14 cellular contexts compared by ENCODE assay signal in the genomic region with DNA sequence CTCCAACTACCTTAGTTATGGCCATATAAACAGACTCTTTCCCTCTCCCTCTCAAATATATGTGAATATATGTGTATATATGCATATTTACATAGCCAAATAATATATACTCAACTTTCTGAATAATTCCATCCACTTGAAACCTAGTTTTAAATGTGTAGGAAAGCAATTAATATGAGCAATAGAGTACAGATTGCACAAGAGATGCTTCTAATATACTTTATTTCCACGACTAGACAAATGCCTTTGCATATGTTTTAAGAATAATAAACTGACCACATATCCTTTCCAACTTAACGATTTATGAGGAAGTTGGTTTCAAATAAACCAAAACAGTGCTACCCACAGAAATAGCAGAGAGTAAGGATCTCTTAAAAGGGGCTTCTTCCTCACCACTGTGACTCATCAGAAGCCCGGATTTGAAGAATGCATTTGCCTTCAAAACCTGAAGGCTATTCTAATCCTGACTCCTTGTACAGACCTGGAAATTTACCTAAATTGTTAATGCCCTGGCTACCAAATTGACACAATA.
DNase-seq lines count a peak whose midpoint lies in the region; ATAC-seq and TF ChIP-seq lines count a peak whose summit lies in the region.
"Had no signal": no experiment of that assay in that cellular context is flagged by ENCODE, and none has a peak within 500 bp of the region (broad histone marks: within the 10 kb centered on the region; RNA-seq: fewer than 3 reads in every experiment).

No MANE protein-coding gene starts in this region.

- TF ChIP-seq CTCF in AG09309 (IDR thresholded peaks at IDR 0.05; ENCODE audit: control insufficient read depth, insufficient read depth, low read depth, low read length, missing control alignments) (no peak), HFFc6 (IDR thresholded peaks at IDR 0.05) (no peak), RWPE2 (IDR thresholded peaks at IDR 0.05; ENCODE audit: poor library complexity, severe bottlenecking) (no peak), fibroblast of mammary gland (conservative IDR thresholded peaks at IDR 0.05; ENCODE audit: control insufficient read depth, insufficient read depth, low read depth, low read length) (no peak)

- ATAC-seq in RWPE2 (ENCODE audit: low read depth) (0 out of 3 replicates have a peak, but pooled peaks have one; percentile 30), HG02973 (IDR thresholded peaks at IDR 0.05; ENCODE audit: unreplicated experiment) (no peak), GM21390 (IDR thresholded peaks at IDR 0.05; ENCODE audit: unreplicated experiment) (no peak)
- ATAC-seq: stimulated activated memory B cell treated with anti-CD40 and anti-IgM and Interleukin-4, amounts not matched to agents 10 μg/mL and 1 μg/mL and 100 μg/mL, for 72 hours had no signal

- no peak overlapping the region for H3K4me3 ChIP-seq in AG09309 (ENCODE audit: control insufficient read depth, low read depth, low read length)
- H3K4me3 ChIP-seq in RWPE2 (ENCODE audit: severe bottlenecking): no peak overlapping the region
- H3K4me3 ChIP-seq in fibroblast of mammary gland (ENCODE audit: control insufficient read depth, low read depth, low read length): no peak overlapping the region
- H3K4me3 ChIP-seq: colonic mucosa had no signal

- no peaks in the 10 kb centered on the region for H3K27me3 ChIP-seq in RWPE2 (ENCODE audit: insufficient read depth, poor library complexity, severe bottlenecking)
- H3K27me3 ChIP-seq: colonic mucosa had no signal

- DNase-seq in AG09309 (ENCODE audit: low read depth): peak; percentile 71
- DNase-seq in HFFc6: peak; percentile 69
- no peak for DNase-seq in RWPE2 (ENCODE audit: low spot score)
- peak; percentile 81 for DNase-seq in fibroblast of mammary gland (ENCODE audit: low read depth)
- no peak for DNase-seq in stimulated activated CD4-positive, alpha-beta T cell treated with anti-CD3 and anti-CD28 coated beads, Interleukin-4, amount 100 ng/mL, for 1 hour
- no peak for DNase-seq in NAMALWA (ENCODE audit: low spot score)
- DNase-seq: activated CD8-positive, alpha-beta memory T cell treated with anti-CD3 and anti-CD28 coated beads for 24 hours; activated naive CD4-positive, alpha-beta T cell treated with anti-CD3 and anti-CD28 coated beads, Interleukin-2, amount 50 U/mL, for 16 hours; colonic mucosa; NCI-H2029 treated with DMSO at 0.1 percent for 48 hours; stimulated activated CD4-positive, alpha-beta T cell treated with anti-CD3 and anti-CD28 coated beads, Interleukin-2, amount 100 ng/mL, for 48 hours had no signal

- H3K9me3 ChIP-seq in RWPE2 (ENCODE audit: severe bottlenecking): no peaks in the 10 kb centered on the region
- H3K9me3 ChIP-seq: colonic mucosa had no signal

- H3K4me1 ChIP-seq in RWPE2 (ENCODE audit: insufficient read depth, poor library complexity, severe bottlenecking): peaks cover 28% of the 10 kb centered on the region
- H3K4me1 ChIP-seq: colonic mucosa had no signal

- peaks cover 22% of the 10 kb centered on the region for H3K36me3 Mint-ChIP-seq in HFFc6 (ENCODE audit: low read depth)
- H3K36me3 Mint-ChIP-seq: stimulated activated memory B cell treated with anti-CD40 and anti-IgM and Interleukin-4, amounts not matched to agents 10 μg/mL and 1 μg/mL and 100 μg/mL, for 72 hours had no signal

- H3K27me3 Mint-ChIP-seq in HFFc6 (ENCODE audit: insufficient read depth): no peaks in the 10 kb centered on the region; the same call in 1 of the 2 replicates

- H3K36me3 ChIP-seq in RWPE2 (ENCODE audit: low read depth): no peaks in the 10 kb centered on the region
- H3K36me3 ChIP-seq: colonic mucosa had no signal

- H3K4me3 Mint-ChIP-seq in HFFc6: peak overlapping the region; percentile 26; the same call in 1 of the 2 replicates
- H3K4me3 Mint-ChIP-seq: stimulated activated memory B cell treated with anti-CD40 and anti-IgM and Interleukin-4, amounts not matched to agents 10 μg/mL and 1 μg/mL and 100 μg/mL, for 72 hours had no signal

- peaks cover 34% of the 10 kb centered on the region for H3K9me3 Mint-ChIP-seq in HFFc6

- peak overlapping the region; percentile 37 for H3K27ac Mint-ChIP-seq in HFFc6
- H3K27ac Mint-ChIP-seq: stimulated activated memory B cell treated with anti-CD40 and anti-IgM and Interleukin-4, amounts not matched to agents 10 μg/mL and 1 μg/mL and 100 μg/mL, for 72 hours had no signal

- H3K4me1 Mint-ChIP-seq in HFFc6 (ENCODE audit: low read depth): peaks cover 31% of the 10 kb centered on the region
- H3K4me1 Mint-ChIP-seq: stimulated activated memory B cell treated with anti-CD40 and anti-IgM and Interleukin-4, amounts not matched to agents 10 μg/mL and 1 μg/mL and 100 μg/mL, for 72 hours had no signal

- peak overlapping the region; percentile 28 for H3K27ac ChIP-seq in RWPE2 (ENCODE audit: poor library complexity, severe bottlenecking)
- H3K27ac ChIP-seq: colonic mucosa had no signal

Comparison
In these comparisons a context has a peak if more than half of its experiments do, and no peak if none do; other contexts are left out.
1. DNase-seq: peak in AG09309 (single experiment), HFFc6 (single experiment) and fibroblast of mammary gland (single experiment); none in RWPE2 (single experiment), stimulated activated CD4-positive, alpha-beta T cell treated with anti-CD3 and anti-CD28 coated beads, Interleukin-4, amount 100 ng/mL, for 1 hour (single experiment) and NAMALWA (single experiment).